ENCODE assay signal across 1 cellular context in the genomic region with DNA sequence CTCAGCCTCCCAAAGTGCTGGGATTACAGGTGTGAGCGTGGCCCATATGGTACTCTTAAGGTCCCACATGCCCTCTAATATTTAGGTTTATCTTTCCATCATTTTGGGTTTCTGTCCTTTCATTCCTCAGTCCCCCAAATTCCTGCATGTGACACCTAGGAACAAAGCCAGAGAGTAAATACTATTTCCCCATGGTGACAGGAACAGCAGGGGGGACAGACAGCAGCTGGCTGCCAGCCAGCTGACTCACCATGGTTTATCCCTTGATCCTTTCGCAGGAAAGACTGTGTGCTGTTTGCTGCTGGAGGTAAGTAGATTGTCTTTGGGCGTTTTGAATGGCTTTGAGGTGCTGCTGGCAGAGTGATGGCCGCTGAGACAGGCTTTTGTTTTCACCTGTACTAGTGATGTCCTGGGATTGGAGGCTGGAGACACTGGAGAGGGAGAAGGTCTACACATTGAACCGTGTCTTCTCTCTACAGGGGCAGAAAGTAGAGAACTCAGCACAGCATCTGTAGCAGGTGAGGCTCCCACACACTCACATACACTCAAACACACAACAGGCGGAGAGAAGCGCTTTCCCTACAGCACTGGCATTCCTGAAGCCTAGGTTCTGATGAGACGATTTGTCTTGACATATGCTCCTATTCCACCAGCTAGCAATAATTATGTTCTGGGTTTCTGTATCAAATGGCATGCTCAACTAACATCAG.
TF ChIP-seq lines count a peak whose summit lies in the region.

No MANE protein-coding gene starts in this region.

TF ChIP-seq in H1, 55 proteins besides CTCF, POLR2A, EP300 and RAD21 (continued from another document):
- TF ChIP-seq, protein P1, sequence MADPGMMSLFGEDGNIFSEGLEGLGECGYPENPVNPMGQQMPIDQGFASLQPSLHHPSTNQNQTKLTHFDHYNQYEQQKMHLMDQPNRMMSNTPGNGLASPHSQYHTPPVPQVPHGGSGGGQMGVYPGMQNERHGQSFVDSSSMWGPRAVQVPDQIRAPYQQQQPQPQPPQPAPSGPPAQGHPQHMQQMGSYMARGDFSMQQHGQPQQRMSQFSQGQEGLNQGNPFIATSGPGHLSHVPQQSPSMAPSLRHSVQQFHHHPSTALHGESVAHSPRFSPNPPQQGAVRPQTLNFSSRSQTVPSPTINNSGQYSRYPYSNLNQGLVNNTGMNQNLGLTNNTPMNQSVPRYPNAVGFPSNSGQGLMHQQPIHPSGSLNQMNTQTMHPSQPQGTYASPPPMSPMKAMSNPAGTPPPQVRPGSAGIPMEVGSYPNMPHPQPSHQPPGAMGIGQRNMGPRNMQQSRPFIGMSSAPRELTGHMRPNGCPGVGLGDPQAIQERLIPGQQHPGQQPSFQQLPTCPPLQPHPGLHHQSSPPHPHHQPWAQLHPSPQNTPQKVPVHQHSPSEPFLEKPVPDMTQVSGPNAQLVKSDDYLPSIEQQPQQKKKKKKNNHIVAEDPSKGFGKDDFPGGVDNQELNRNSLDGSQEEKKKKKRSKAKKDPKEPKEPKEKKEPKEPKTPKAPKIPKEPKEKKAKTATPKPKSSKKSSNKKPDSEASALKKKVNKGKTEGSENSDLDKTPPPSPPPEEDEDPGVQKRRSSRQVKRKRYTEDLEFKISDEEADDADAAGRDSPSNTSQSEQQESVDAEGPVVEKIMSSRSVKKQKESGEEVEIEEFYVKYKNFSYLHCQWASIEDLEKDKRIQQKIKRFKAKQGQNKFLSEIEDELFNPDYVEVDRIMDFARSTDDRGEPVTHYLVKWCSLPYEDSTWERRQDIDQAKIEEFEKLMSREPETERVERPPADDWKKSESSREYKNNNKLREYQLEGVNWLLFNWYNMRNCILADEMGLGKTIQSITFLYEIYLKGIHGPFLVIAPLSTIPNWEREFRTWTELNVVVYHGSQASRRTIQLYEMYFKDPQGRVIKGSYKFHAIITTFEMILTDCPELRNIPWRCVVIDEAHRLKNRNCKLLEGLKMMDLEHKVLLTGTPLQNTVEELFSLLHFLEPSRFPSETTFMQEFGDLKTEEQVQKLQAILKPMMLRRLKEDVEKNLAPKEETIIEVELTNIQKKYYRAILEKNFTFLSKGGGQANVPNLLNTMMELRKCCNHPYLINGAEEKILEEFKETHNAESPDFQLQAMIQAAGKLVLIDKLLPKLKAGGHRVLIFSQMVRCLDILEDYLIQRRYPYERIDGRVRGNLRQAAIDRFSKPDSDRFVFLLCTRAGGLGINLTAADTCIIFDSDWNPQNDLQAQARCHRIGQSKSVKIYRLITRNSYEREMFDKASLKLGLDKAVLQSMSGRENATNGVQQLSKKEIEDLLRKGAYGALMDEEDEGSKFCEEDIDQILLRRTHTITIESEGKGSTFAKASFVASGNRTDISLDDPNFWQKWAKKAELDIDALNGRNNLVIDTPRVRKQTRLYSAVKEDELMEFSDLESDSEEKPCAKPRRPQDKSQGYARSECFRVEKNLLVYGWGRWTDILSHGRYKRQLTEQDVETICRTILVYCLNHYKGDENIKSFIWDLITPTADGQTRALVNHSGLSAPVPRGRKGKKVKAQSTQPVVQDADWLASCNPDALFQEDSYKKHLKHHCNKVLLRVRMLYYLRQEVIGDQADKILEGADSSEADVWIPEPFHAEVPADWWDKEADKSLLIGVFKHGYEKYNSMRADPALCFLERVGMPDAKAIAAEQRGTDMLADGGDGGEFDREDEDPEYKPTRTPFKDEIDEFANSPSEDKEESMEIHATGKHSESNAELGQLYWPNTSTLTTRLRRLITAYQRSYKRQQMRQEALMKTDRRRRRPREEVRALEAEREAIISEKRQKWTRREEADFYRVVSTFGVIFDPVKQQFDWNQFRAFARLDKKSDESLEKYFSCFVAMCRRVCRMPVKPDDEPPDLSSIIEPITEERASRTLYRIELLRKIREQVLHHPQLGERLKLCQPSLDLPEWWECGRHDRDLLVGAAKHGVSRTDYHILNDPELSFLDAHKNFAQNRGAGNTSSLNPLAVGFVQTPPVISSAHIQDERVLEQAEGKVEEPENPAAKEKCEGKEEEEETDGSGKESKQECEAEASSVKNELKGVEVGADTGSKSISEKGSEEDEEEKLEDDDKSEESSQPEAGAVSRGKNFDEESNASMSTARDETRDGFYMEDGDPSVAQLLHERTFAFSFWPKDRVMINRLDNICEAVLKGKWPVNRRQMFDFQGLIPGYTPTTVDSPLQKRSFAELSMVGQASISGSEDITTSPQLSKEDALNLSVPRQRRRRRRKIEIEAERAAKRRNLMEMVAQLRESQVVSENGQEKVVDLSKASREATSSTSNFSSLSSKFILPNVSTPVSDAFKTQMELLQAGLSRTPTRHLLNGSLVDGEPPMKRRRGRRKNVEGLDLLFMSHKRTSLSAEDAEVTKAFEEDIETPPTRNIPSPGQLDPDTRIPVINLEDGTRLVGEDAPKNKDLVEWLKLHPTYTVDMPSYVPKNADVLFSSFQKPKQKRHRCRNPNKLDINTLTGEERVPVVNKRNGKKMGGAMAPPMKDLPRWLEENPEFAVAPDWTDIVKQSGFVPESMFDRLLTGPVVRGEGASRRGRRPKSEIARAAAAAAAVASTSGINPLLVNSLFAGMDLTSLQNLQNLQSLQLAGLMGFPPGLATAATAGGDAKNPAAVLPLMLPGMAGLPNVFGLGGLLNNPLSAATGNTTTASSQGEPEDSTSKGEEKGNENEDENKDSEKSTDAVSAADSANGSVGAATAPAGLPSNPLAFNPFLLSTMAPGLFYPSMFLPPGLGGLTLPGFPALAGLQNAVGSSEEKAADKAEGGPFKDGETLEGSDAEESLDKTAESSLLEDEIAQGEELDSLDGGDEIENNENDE (IDR thresholded peaks at IDR 0.05; ENCODE audit: insufficient replicate concordance, low read length) = no peak
- TF ChIP-seq BACH1 (IDR thresholded peaks at IDR 0.05; ENCODE audit: low read length) = no peak
- TF ChIP-seq, protein P2, sequence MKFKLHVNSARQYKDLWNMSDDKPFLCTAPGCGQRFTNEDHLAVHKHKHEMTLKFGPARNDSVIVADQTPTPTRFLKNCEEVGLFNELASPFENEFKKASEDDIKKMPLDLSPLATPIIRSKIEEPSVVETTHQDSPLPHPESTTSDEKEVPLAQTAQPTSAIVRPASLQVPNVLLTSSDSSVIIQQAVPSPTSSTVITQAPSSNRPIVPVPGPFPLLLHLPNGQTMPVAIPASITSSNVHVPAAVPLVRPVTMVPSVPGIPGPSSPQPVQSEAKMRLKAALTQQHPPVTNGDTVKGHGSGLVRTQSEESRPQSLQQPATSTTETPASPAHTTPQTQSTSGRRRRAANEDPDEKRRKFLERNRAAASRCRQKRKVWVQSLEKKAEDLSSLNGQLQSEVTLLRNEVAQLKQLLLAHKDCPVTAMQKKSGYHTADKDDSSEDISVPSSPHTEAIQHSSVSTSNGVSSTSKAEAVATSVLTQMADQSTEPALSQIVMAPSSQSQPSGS (IDR thresholded peaks at IDR 0.05; ENCODE audit: low read length) = no peak
- peak; percentile 65; the same call in 1 of the 2 replicates for TF ChIP-seq JUN (IDR thresholded peaks at IDR 0.05; ENCODE audit: low read depth, low read length)
- TF ChIP-seq CHD1 (IDR thresholded peaks at IDR 0.05; ENCODE audit: low read depth, low read length) = no peak
- no peak for TF ChIP-seq SIX5 (IDR thresholded peaks at IDR 0.05; ENCODE audit: low read depth, low read length)
- peak; percentile 89 for TF ChIP-seq JUND (IDR thresholded peaks at IDR 0.05; ENCODE audit: low read length)
- TF ChIP-seq TEAD4 (IDR thresholded peaks at IDR 0.05; ENCODE audit: low read depth, low read length) = 0 out of 2 replicates have a peak, but pooled peaks have one; percentile 44
- TF ChIP-seq YY1 (IDR thresholded peaks at IDR 0.05; ENCODE audit: low read depth, low read length) = peak; percentile 56; the same call in 1 of the 2 replicates
- peak; percentile 85 for TF ChIP-seq SAP30 (IDR thresholded peaks at IDR 0.05; ENCODE audit: insufficient read depth, insufficient replicate concordance, low read length)
- TF ChIP-seq, protein P3, sequence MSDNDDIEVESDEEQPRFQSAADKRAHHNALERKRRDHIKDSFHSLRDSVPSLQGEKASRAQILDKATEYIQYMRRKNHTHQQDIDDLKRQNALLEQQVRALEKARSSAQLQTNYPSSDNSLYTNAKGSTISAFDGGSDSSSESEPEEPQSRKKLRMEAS (IDR thresholded peaks at IDR 0.05) = 0 out of 2 replicates have a peak, but pooled peaks have one; percentile 27
- no peak for TF ChIP-seq CEBPB (IDR thresholded peaks at IDR 0.05; ENCODE audit: low read depth, low read length)
- TF ChIP-seq TCF12 (IDR thresholded peaks at IDR 0.05; ENCODE audit: low read depth, low read length) = peak; percentile 95
- TF ChIP-seq, protein P4, sequence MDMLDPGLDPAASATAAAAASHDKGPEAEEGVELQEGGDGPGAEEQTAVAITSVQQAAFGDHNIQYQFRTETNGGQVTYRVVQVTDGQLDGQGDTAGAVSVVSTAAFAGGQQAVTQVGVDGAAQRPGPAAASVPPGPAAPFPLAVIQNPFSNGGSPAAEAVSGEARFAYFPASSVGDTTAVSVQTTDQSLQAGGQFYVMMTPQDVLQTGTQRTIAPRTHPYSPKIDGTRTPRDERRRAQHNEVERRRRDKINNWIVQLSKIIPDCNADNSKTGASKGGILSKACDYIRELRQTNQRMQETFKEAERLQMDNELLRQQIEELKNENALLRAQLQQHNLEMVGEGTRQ (IDR thresholded peaks at IDR 0.05; ENCODE audit: low read length) = 0 out of 2 replicates have a peak, but pooled peaks have one; percentile 9
- TF ChIP-seq GTF2F1 (IDR thresholded peaks at IDR 0.05; ENCODE audit: borderline replicate concordance, low read depth, low read length) = no peak
- peak; percentile 99 to 100 for TF ChIP-seq SIN3A (conservative IDR thresholded peaks at IDR 0.05 in 1 of 2, IDR thresholded peaks at IDR 0.05 in 1 of 2; ENCODE audit: low read depth in 1 of 2, low read length in 2 of 2)
- TF ChIP-seq CREB1 (IDR thresholded peaks at IDR 0.05) = no peak
- peak; percentile 72 to 94; a peak in 2 of 4 replicates for TF ChIP-seq HDAC2 (IDR thresholded peaks at IDR 0.05; ENCODE audit: borderline replicate concordance in 1 of 2, low read depth in 2 of 2, low read length in 2 of 2)
